ENCODE assay signal across 7 cellular contexts in the genomic region with DNA sequence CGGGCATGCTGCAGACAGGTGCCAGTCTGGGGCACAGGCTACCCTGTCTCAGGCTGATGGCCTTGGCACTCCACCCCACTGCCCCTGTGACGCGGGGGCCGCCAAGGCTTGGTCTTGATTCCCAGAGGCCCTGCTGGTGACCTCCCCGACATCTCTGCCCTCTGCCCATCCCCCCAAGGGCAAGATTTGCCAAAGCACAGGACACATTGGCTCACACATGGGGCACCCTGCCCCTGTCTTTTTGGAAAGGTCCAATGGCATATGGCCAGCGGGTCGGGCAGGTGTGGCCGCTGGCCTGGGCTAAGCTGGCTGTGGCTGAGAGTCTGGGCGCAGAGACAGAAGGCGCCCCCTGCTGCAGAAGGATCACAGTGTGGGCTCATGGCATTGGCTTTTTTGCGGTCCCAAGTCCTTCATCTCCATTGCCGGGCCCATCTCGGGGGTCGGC. TPM values are rescaled to one million over a fixed set of nuclear protein-coding genes. Genes with fewer than 3 reads are reported as not detected.
DNase-seq lines count a peak whose midpoint lies in the region; ATAC-seq and TF ChIP-seq lines count a peak whose summit lies in the region.
"Had no signal": no experiment of that assay in that cellular context is flagged by ENCODE, and none has a peak within 500 bp of the region (broad histone marks: within the 10 kb centered on the region; RNA-seq: fewer than 3 reads in every experiment).

No MANE protein-coding gene starts in this region.

- ATAC-seq in Right ventricle myocardium superior (ENCODE audit: poor library complexity) (peak; percentile 28), GM18861 (IDR thresholded peaks at IDR 0.05; ENCODE audit: unreplicated experiment) (no peak), HG03457 (IDR thresholded peaks at IDR 0.05; ENCODE audit: unreplicated experiment) (no peak)

- H3K36me3 ChIP-seq in BE2C: no peaks in the 10 kb centered on the region

- no peaks in the 10 kb centered on the region for H3K27me3 ChIP-seq in BE2C

- DNase-seq in BE2C (peak; percentile 55), Right ventricle myocardium superior (peak; percentile 75), NCI-H1105 (lab: John Stamatoyannopoulos, UW) (no peak)
- DNase-seq: NCI-H1694 treated with DMSO at 0.1 percent for 48 hours had no signal

- no peak overlapping the region for H3K4me3 ChIP-seq in BE2C (ENCODE audit: low read depth, low read length)

- no peaks in the 10 kb centered on the region; the same call in 1 of the 2 replicates for H3K4me1 ChIP-seq in BE2C

- intact Hi-C loops in Right ventricle myocardium superior (cut with DNase I): loop anchor here (5.0 kb wide), 1 partner anchor 47 kb away; no protein-coding TSS in a partner anchor

- no peaks in the 10 kb centered on the region for H3K9me3 ChIP-seq in BE2C

- TF ChIP-seq CTCF in BE2C (IDR thresholded peaks at IDR 0.05; ENCODE audit: low read depth, low read length): peak; percentile 55
- TF ChIP-seq CTCF in LNCAP (IDR thresholded peaks at IDR 0.05): peak; percentile 32; the same call in 1 of the 2 replicates

RNA-seq across cellular contexts. Expression of gene MIB2, which starts 4.6 kb away (rescaled TPM):
- polyA plus RNA-seq in BE2C (2012; ENCODE audit: insufficient read depth, insufficient read length, low read depth): 41.5 TPM
- 110 TPM for total RNA-seq in Right ventricle myocardium superior

RNA-seq across cellular contexts. Expression of gene MMP23B, which starts 12.0 kb away (rescaled TPM):
- 0.66 TPM for polyA plus RNA-seq in BE2C (2012; ENCODE audit: insufficient read depth, insufficient read length, low read depth)
- total RNA-seq in Right ventricle myocardium superior: 25.1 TPM

RNA-seq across cellular contexts. Expression of gene FNDC10, which starts 20.0 kb away (rescaled TPM):
- 31.5 TPM for polyA plus RNA-seq in BE2C (2012; ENCODE audit: insufficient read depth, insufficient read length, low read depth)
- 2.0 TPM for total RNA-seq in Right ventricle myocardium superior

RNA-seq across cellular contexts. Expression of gene CDK11B, which starts 38.9 kb away (rescaled TPM):
- 163 TPM for polyA plus RNA-seq in BE2C (2012; ENCODE audit: insufficient read depth, insufficient read length, low read depth)
- 23.6 TPM for total RNA-seq in Right ventricle myocardium superior

RNA-seq across cellular contexts. Expression of gene SSU72, which starts 45.3 kb away (rescaled TPM):
- polyA plus RNA-seq in BE2C (2012; ENCODE audit: insufficient read depth, insufficient read length, low read depth): 249 TPM
- total RNA-seq in Right ventricle myocardium superior: 106 TPM
